In genomic region chr12:92027243-92027642, GRCh38 we compare ENCODE assay signal across 24 cellular contexts.
A peak's percentile ranks its signal among the peaks of the same experiment; 100 is the strongest.
DNase-seq lines count a peak whose midpoint lies in the region; ATAC-seq and TF ChIP-seq lines count a peak whose summit lies in the region.
"Had no signal": no experiment of that assay in that cellular context is flagged by ENCODE, and none has a peak within 500 bp of the region (broad histone marks: within the 10 kb centered on the region; RNA-seq: fewer than 3 reads in every experiment).

No MANE protein-coding gene starts in this region.

- POLR2A ChIA-PET in activated CD4-positive, alpha-beta memory T cell treated with anti-CD3 and anti-CD28 coated beads for 36 hours (lab: Charles Lee) = interaction anchor here (0.9 kb wide), 1 partner anchor 55 kb away, joined by 4 read pairs; no protein-coding TSS in a partner anchor
- POLR2A ChIA-PET in activated CD4-positive, alpha-beta memory T cell treated with anti-CD3 and anti-CD28 coated beads, Interleukin-2, amount 10 ng/mL, durations not matched to agents 7 days and 5 days (lab: Charles Lee) = interaction anchor here (0.8 kb wide), 1 partner anchor 119 kb away, joined by 3 read pairs; the partner anchor contains the start of gene BTG1

- H3K79me2 ChIP-seq in H9 (ENCODE audit: insufficient read depth, low read length) = no peaks in the 10 kb centered on the region

- peak overlapping the region; percentile 6 for H3K4me3 Mint-ChIP-seq in activated CD4-positive, alpha-beta memory T cell treated with anti-CD3 and anti-CD28 coated beads for 36 hours
- no peak overlapping the region for H3K4me3 Mint-ChIP-seq in activated CD4-positive, alpha-beta memory T cell treated with anti-CD3 and anti-CD28 coated beads, Interleukin-2, amount 10 ng/mL, durations not matched to agents 7 days and 5 days
- H3K4me3 Mint-ChIP-seq in H9 = no peak overlapping the region
- no peak overlapping the region for H3K4me3 Mint-ChIP-seq in central memory CD8-positive, alpha-beta T cell
- H3K4me3 Mint-ChIP-seq in stimulated activated effector memory CD8-positive, alpha-beta T cell treated with anti-CD3 and anti-CD28 coated beads, Interleukin-12 subunit alpha, Interleukin-12 subunit beta, amount 100 ng/mL, for 72 hours = no peak overlapping the region
- no peak overlapping the region for H3K4me3 Mint-ChIP-seq in stimulated activated naive B cell treated with anti-CD40 and anti-IgM and Interleukin-4, amounts not matched to agents 10 μg/mL and 1 μg/mL and 100 μg/mL, for 72 hours
- H3K4me3 Mint-ChIP-seq in mesothelial cell of epicardium = no peak overlapping the region
- H3K4me3 Mint-ChIP-seq: B cell; immature natural killer cell; stimulated activated memory B cell treated with anti-CD40 and anti-IgM and Interleukin-4, amounts not matched to agents 10 μg/mL and 1 μg/mL and 100 μg/mL, for 72 hours had no signal

- no peak overlapping the region for H3K4me2 ChIP-seq in H9 (ENCODE audit: insufficient read depth, insufficient read length, low read length)
- H3K4me2 ChIP-seq: A549 had no signal

- no peaks in the 10 kb centered on the region for H3K79me1 ChIP-seq in H9 (ENCODE audit: insufficient read depth, low read depth, low read length, poor library complexity, severe bottlenecking)

- no peak for ATAC-seq in central memory CD8-positive, alpha-beta T cell (replicated peaks; ENCODE audit: extremely low read depth, poor library complexity, severe bottlenecking)
- ATAC-seq in stimulated activated effector memory CD8-positive, alpha-beta T cell treated with anti-CD3 and anti-CD28 coated beads, Interleukin-12 subunit alpha, Interleukin-12 subunit beta, amount 100 ng/mL, for 72 hours = no peak
- no peak for ATAC-seq in HG02938 (IDR thresholded peaks at IDR 0.05; ENCODE audit: unreplicated experiment)
- ATAC-seq in stimulated activated naive B cell treated with anti-CD40 and anti-IgM and Interleukin-4, amounts not matched to agents 10 μg/mL and 1 μg/mL and 100 μg/mL, for 72 hours (replicated peaks) = no peak
- ATAC-seq: A549; mucosa of descending colon; stimulated activated memory B cell treated with anti-CD40 and anti-IgM and Interleukin-4, amounts not matched to agents 10 μg/mL and 1 μg/mL and 100 μg/mL, for 72 hours had no signal

- no peak overlapping the region for H2BK15ac ChIP-seq in H9 (ENCODE audit: low read depth, low read length)

- intact Hi-C loops in activated CD4-positive, alpha-beta memory T cell treated with anti-CD3 and anti-CD28 coated beads for 36 hours (cut with micrococcal nuclease) = no loop called here

- H3K27me3 Mint-ChIP-seq in activated CD4-positive, alpha-beta memory T cell treated with anti-CD3 and anti-CD28 coated beads for 36 hours = no peaks in the 10 kb centered on the region
- no peaks in the 10 kb centered on the region for H3K27me3 Mint-ChIP-seq in activated CD4-positive, alpha-beta memory T cell treated with anti-CD3 and anti-CD28 coated beads, Interleukin-2, amount 10 ng/mL, durations not matched to agents 7 days and 5 days
- H3K27me3 Mint-ChIP-seq in H9 (ENCODE audit: low read depth) (no peaks in the 10 kb centered on the region), mesothelial cell of epicardium (ENCODE audit: low read depth) (no peaks in the 10 kb centered on the region)
- no peaks in the 10 kb centered on the region for H3K27me3 Mint-ChIP-seq in central memory CD8-positive, alpha-beta T cell
- H3K27me3 Mint-ChIP-seq in stimulated activated naive B cell treated with anti-CD40 and anti-IgM and Interleukin-4, amounts not matched to agents 10 μg/mL and 1 μg/mL and 100 μg/mL, for 72 hours = no peaks in the 10 kb centered on the region
- H3K27me3 Mint-ChIP-seq: B cell; stimulated activated memory B cell treated with anti-CD40 and anti-IgM and Interleukin-4, amounts not matched to agents 10 μg/mL and 1 μg/mL and 100 μg/mL, for 72 hours had no signal

- H2AK5ac ChIP-seq in H9 (ENCODE audit: insufficient read length, low read length) = no peak overlapping the region

- H3K23ac ChIP-seq in H9 (ENCODE audit: insufficient read length, low read depth, low read length) = no peak overlapping the region

- no peak overlapping the region for H3T11ph ChIP-seq in H9 (ENCODE audit: low read length)

- TF ChIP-seq CTCF in H9 (conservative IDR thresholded peaks at IDR 0.05) (no peak), mesothelial cell of epicardium (IDR thresholded peaks at IDR 0.05; ENCODE audit: unreplicated experiment) (no peak)

- H3K56ac ChIP-seq in H9 (ENCODE audit: insufficient read length, low read depth, low read length) = no peak overlapping the region

- WGBS in H9 (ENCODE audit: extremely low coverage, insufficient read length, low lambda C conversion rate) = no CpG with 5 or more reads among the region's 2 CpGs

- H3K27ac Mint-ChIP-seq in activated CD4-positive, alpha-beta memory T cell treated with anti-CD3 and anti-CD28 coated beads for 36 hours = no peak overlapping the region
- H3K27ac Mint-ChIP-seq in activated CD4-positive, alpha-beta memory T cell treated with anti-CD3 and anti-CD28 coated beads, Interleukin-2, amount 10 ng/mL, durations not matched to agents 7 days and 5 days = no peak overlapping the region
- H3K27ac Mint-ChIP-seq in H9 = peak overlapping the region in 2 of 3 experiments; percentile 3 to 23; a peak in 1 of 7 replicates
- peak overlapping the region; percentile 94 for H3K27ac Mint-ChIP-seq in central memory CD8-positive, alpha-beta T cell (ENCODE audit: low read depth)
- H3K27ac Mint-ChIP-seq in stimulated activated effector memory CD8-positive, alpha-beta T cell treated with anti-CD3 and anti-CD28 coated beads, Interleukin-12 subunit alpha, Interleukin-12 subunit beta, amount 100 ng/mL, for 72 hours = peak overlapping the region; percentile 37
- H3K27ac Mint-ChIP-seq in stimulated activated naive B cell treated with anti-CD40 and anti-IgM and Interleukin-4, amounts not matched to agents 10 μg/mL and 1 μg/mL and 100 μg/mL, for 72 hours = no peak overlapping the region
- H3K27ac Mint-ChIP-seq in mesothelial cell of epicardium = no peak overlapping the region
- H3K27ac Mint-ChIP-seq: B cell; stimulated activated memory B cell treated with anti-CD40 and anti-IgM and Interleukin-4, amounts not matched to agents 10 μg/mL and 1 μg/mL and 100 μg/mL, for 72 hours had no signal

- peaks cover 63% of the 10 kb centered on the region for H3K4me1 Mint-ChIP-seq in activated CD4-positive, alpha-beta memory T cell treated with anti-CD3 and anti-CD28 coated beads for 36 hours (ENCODE audit: low read depth)
- H3K4me1 Mint-ChIP-seq in activated CD4-positive, alpha-beta memory T cell treated with anti-CD3 and anti-CD28 coated beads, Interleukin-2, amount 10 ng/mL, durations not matched to agents 7 days and 5 days = peaks cover 39% of the 10 kb centered on the region
- H3K4me1 Mint-ChIP-seq in H9 = peaks cover 8 to 10% of the 10 kb centered on the region in 2 experiments; a peak in 2 of 4 replicates
- H3K4me1 Mint-ChIP-seq in central memory CD8-positive, alpha-beta T cell = peaks cover 60% of the 10 kb centered on the region
- H3K4me1 Mint-ChIP-seq in stimulated activated effector memory CD8-positive, alpha-beta T cell treated with anti-CD3 and anti-CD28 coated beads, Interleukin-12 subunit alpha, Interleukin-12 subunit beta, amount 100 ng/mL, for 72 hours = peaks cover 50% of the 10 kb centered on the region
- peaks cover 28 to 34% of the 10 kb centered on the region in 2 donors for H3K4me1 Mint-ChIP-seq in stimulated activated naive B cell treated with anti-CD40 and anti-IgM and Interleukin-4, amounts not matched to agents 10 μg/mL and 1 μg/mL and 100 μg/mL, for 72 hours
- peaks cover 36% of the 10 kb centered on the region for H3K4me1 Mint-ChIP-seq in mesothelial cell of epicardium

- H3K18ac ChIP-seq in H9 (ENCODE audit: insufficient read length, low read depth, low read length) = no peak overlapping the region

- H3K4ac ChIP-seq in H9 (ENCODE audit: low read depth, low read length) = no peak overlapping the region

- no peak overlapping the region for H2BK20ac ChIP-seq in H9 (ENCODE audit: low read depth, low read length, poor library complexity, severe bottlenecking)

- H3K9ac ChIP-seq in H9 (ENCODE audit: extremely low read depth, insufficient read length, low read length) = no peak overlapping the region

- no peak for DNase-seq in activated CD4-positive, alpha-beta memory T cell treated with anti-CD3 and anti-CD28 coated beads for 36 hours
- DNase-seq in activated CD4-positive, alpha-beta memory T cell treated with anti-CD3 and anti-CD28 coated beads, Interleukin-2, amount 10 ng/mL, durations not matched to agents 7 days and 5 days = no peak
- DNase-seq in H9 (no peak), mesothelial cell of epicardium (ENCODE audit: low spot score in 2 of 2, unreplicated experiment in 2 of 2) (no peak)
- no peak for DNase-seq in central memory CD8-positive, alpha-beta T cell (ENCODE audit: low spot score in 2 of 2)
- no peak for DNase-seq in stimulated activated effector memory CD8-positive, alpha-beta T cell treated with anti-CD3 and anti-CD28 coated beads, Interleukin-12 subunit alpha, Interleukin-12 subunit beta, amount 100 ng/mL, for 72 hours (ENCODE audit: low spot score in 2 of 2)
- no peak for DNase-seq in stimulated activated naive B cell treated with anti-CD40 and anti-IgM and Interleukin-4, amounts not matched to agents 10 μg/mL and 1 μg/mL and 100 μg/mL, for 72 hours
- DNase-seq: activated effector memory CD4-positive, alpha-beta T cell treated with anti-CD3 and anti-CD28 coated beads, Interleukin-2, amount 50 U/mL, for 16 hours; amygdala; central memory CD4-positive, alpha-beta T cell; immature natural killer cell; Kasumi-1; left ventricle myocardium inferior; mucosa of descending colon; NCI-H1694 treated with DMSO at 0.1 percent for 48 hours; NCI-H2171 treated with DMSO at 0.1 percent for 48 hours; SW 1271; thyroid gland had no signal

- no peaks in the 10 kb centered on the region; the same call in 1 of the 2 replicates for H3K27me3 ChIP-seq in H9 (ENCODE audit: insufficient read depth, low read length)
- H3K27me3 ChIP-seq: thyroid gland had no signal

- no peak overlapping the region for H2BK120ac ChIP-seq in H9 (ENCODE audit: low read depth, low read length, poor library complexity, severe bottlenecking)

- no peak overlapping the region for H3K14ac ChIP-seq in H9 (ENCODE audit: insufficient read depth, low read length)

- no peak overlapping the region for H4K8ac ChIP-seq in H9 (replicated peaks; ENCODE audit: insufficient read length, low read depth, low read length)

- no peaks in the 10 kb centered on the region for H3K36me3 Mint-ChIP-seq in activated CD4-positive, alpha-beta memory T cell treated with anti-CD3 and anti-CD28 coated beads for 36 hours
- peaks cover 16% of the 10 kb centered on the region for H3K36me3 Mint-ChIP-seq in activated CD4-positive, alpha-beta memory T cell treated with anti-CD3 and anti-CD28 coated beads, Interleukin-2, amount 10 ng/mL, durations not matched to agents 7 days and 5 days (ENCODE audit: low read depth)
- H3K36me3 Mint-ChIP-seq in H9 (ENCODE audit: insufficient read depth in 1 of 3, low read depth in 3 of 3) (no peaks in the 10 kb centered on the region), mesothelial cell of epicardium (no peaks in the 10 kb centered on the region)
- H3K36me3 Mint-ChIP-seq in central memory CD8-positive, alpha-beta T cell (ENCODE audit: insufficient read depth) = no peaks in the 10 kb centered on the region
- H3K36me3 Mint-ChIP-seq in stimulated activated effector memory CD8-positive, alpha-beta T cell treated with anti-CD3 and anti-CD28 coated beads, Interleukin-12 subunit alpha, Interleukin-12 subunit beta, amount 100 ng/mL, for 72 hours = no peaks in the 10 kb centered on the region
- no peaks in the 10 kb centered on the region for H3K36me3 Mint-ChIP-seq in stimulated activated naive B cell treated with anti-CD40 and anti-IgM and Interleukin-4, amounts not matched to agents 10 μg/mL and 1 μg/mL and 100 μg/mL, for 72 hours
- H3K36me3 Mint-ChIP-seq: immature natural killer cell; stimulated activated memory B cell treated with anti-CD40 and anti-IgM and Interleukin-4, amounts not matched to agents 10 μg/mL and 1 μg/mL and 100 μg/mL, for 72 hours had no signal

- no peaks in the 10 kb centered on the region for H3K9me3 ChIP-seq in H9 (ENCODE audit: control insufficient read depth, low read depth, low read length)
- H3K9me3 ChIP-seq: A549, left ventricle myocardium inferior, mucosa of descending colon, prostate gland, thyroid gland had no signal

- H4K91ac ChIP-seq in H9 (ENCODE audit: insufficient read length, low read depth, low read length) = no peak overlapping the region

- no peak overlapping the region for H2BK5ac ChIP-seq in H9 (ENCODE audit: insufficient read length, low read length)

- CTCF ChIA-PET in activated CD4-positive, alpha-beta memory T cell treated with anti-CD3 and anti-CD28 coated beads for 36 hours (lab: Charles Lee) = no interaction called here
- CTCF ChIA-PET in activated CD4-positive, alpha-beta memory T cell treated with anti-CD3 and anti-CD28 coated beads, Interleukin-2, amount 10 ng/mL, durations not matched to agents 7 days and 5 days (lab: Charles Lee) = no interaction called here

- no peak overlapping the region for H3K27ac ChIP-seq in H9 (ENCODE audit: insufficient read length, low read depth, low read length)
- H3K27ac ChIP-seq: A549, epithelial cell of prostate, left ventricle myocardium inferior, prostate gland, thyroid gland had no signal

- no peaks in the 10 kb centered on the region for H3K9me3 Mint-ChIP-seq in activated CD4-positive, alpha-beta memory T cell treated with anti-CD3 and anti-CD28 coated beads for 36 hours
- no peaks in the 10 kb centered on the region for H3K9me3 Mint-ChIP-seq in activated CD4-positive, alpha-beta memory T cell treated with anti-CD3 and anti-CD28 coated beads, Interleukin-2, amount 10 ng/mL, durations not matched to agents 7 days and 5 days
- H3K9me3 Mint-ChIP-seq in H9 = no peaks in the 10 kb centered on the region
- H3K9me3 Mint-ChIP-seq in central memory CD8-positive, alpha-beta T cell = peaks cover 4% of the 10 kb centered on the region
- H3K9me3 Mint-ChIP-seq in stimulated activated effector memory CD8-positive, alpha-beta T cell treated with anti-CD3 and anti-CD28 coated beads, Interleukin-12 subunit alpha, Interleukin-12 subunit beta, amount 100 ng/mL, for 72 hours = peaks cover 2% of the 10 kb centered on the region
- no peaks in the 10 kb centered on the region for H3K9me3 Mint-ChIP-seq in stimulated activated naive B cell treated with anti-CD40 and anti-IgM and Interleukin-4, amounts not matched to agents 10 μg/mL and 1 μg/mL and 100 μg/mL, for 72 hours
- no peaks in the 10 kb centered on the region for H3K9me3 Mint-ChIP-seq in mesothelial cell of epicardium
- H3K9me3 Mint-ChIP-seq: immature natural killer cell; stimulated activated memory B cell treated with anti-CD40 and anti-IgM and Interleukin-4, amounts not matched to agents 10 μg/mL and 1 μg/mL and 100 μg/mL, for 72 hours had no signal

- no peak overlapping the region for H2BK12ac ChIP-seq in H9 (ENCODE audit: insufficient read length, low read depth, low read length)

- no peaks in the 10 kb centered on the region; the same call in 1 of the 2 replicates for H3K4me1 ChIP-seq in H9 (ENCODE audit: insufficient read depth, low read length)
- H3K4me1 ChIP-seq: thyroid gland had no signal

- H2AFZ ChIP-seq in H9 (ENCODE audit: low read length) = no peak overlapping the region

- H4K20me1 ChIP-seq in H9 (ENCODE audit: control insufficient read depth, insufficient read depth, insufficient read length) = no peaks in the 10 kb centered on the region

- H4K5ac ChIP-seq in H9 (ENCODE audit: insufficient read length, low read depth, low read length) = no peak overlapping the region

- H3K23me2 ChIP-seq in H9 (ENCODE audit: insufficient read length, low read depth, low read length, poor library complexity, severe bottlenecking) = no peaks in the 10 kb centered on the region

Comparison
In these comparisons a context has a peak if more than half of its experiments do, and no peak if none do; other contexts are left out.
1. H3K27ac Mint-ChIP-seq: peak in H9 (2 of 3), central memory CD8-positive, alpha-beta T cell (single experiment) and stimulated activated effector memory CD8-positive, alpha-beta T cell treated with anti-CD3 and anti-CD28 coated beads, Interleukin-12 subunit alpha, Interleukin-12 subunit beta, amount 100 ng/mL, for 72 hours (single experiment); none in activated CD4-positive, alpha-beta memory T cell treated with anti-CD3 and anti-CD28 coated beads for 36 hours (single experiment), activated CD4-positive, alpha-beta memory T cell treated with anti-CD3 and anti-CD28 coated beads, Interleukin-2, amount 10 ng/mL, durations not matched to agents 7 days and 5 days (single experiment), stimulated activated naive B cell treated with anti-CD40 and anti-IgM and Interleukin-4, amounts not matched to agents 10 μg/mL and 1 μg/mL and 100 μg/mL, for 72 hours (single experiment) and mesothelial cell of epicardium (single experiment).